In genomic region chr2:27320958-27321543, GRCh38 we compare ENCODE assay signal across 8 cellular contexts. TPM values are rescaled to one million over a fixed set of nuclear protein-coding genes. Genes with fewer than 3 reads are reported as not detected.
A peak's percentile ranks its signal among the peaks of the same experiment; 100 is the strongest.
DNase-seq lines count a peak whose midpoint lies in the region; ATAC-seq and TF ChIP-seq lines count a peak whose summit lies in the region.

No MANE protein-coding gene starts in this region.

- peak; percentile 23 for TF ChIP-seq CTCF in nephron progenitor cell (IDR thresholded peaks at IDR 0.05)

- H3K4me1 Mint-ChIP-seq in activated CD4-positive, alpha-beta T cell treated with anti-CD3 and anti-CD28 coated beads, Interleukin-2, amount 10 ng/mL, durations not matched to agents 7 days and 5 days, result peaks cover 23% of the 10 kb centered on the region
- peaks cover 24% of the 10 kb centered on the region for H3K4me1 Mint-ChIP-seq in nephron progenitor cell

- no peaks in the 10 kb centered on the region for H3K27me3 Mint-ChIP-seq in activated CD4-positive, alpha-beta T cell treated with anti-CD3 and anti-CD28 coated beads, Interleukin-2, amount 10 ng/mL, durations not matched to agents 7 days and 5 days
- peaks cover 3% of the 10 kb centered on the region for H3K27me3 Mint-ChIP-seq in nephron progenitor cell (ENCODE audit: low read depth, poor library complexity)

- no peak for TF ChIP-seq POLR2A in erythroblast (IDR thresholded peaks at IDR 0.05; ENCODE audit: low read length)

- H3K9me3 Mint-ChIP-seq in activated CD4-positive, alpha-beta T cell treated with anti-CD3 and anti-CD28 coated beads, Interleukin-2, amount 10 ng/mL, durations not matched to agents 7 days and 5 days, result no peaks in the 10 kb centered on the region
- no peaks in the 10 kb centered on the region for H3K9me3 Mint-ChIP-seq in nephron progenitor cell

- ATAC-seq in GM18520 (IDR thresholded peaks at IDR 0.05; ENCODE audit: unreplicated experiment) (no peak), HG03442 (IDR thresholded peaks at IDR 0.05; ENCODE audit: unreplicated experiment) (no peak), HG03457 (IDR thresholded peaks at IDR 0.05; ENCODE audit: unreplicated experiment) (no peak)

- peaks cover 4% of the 10 kb centered on the region for H3K36me3 Mint-ChIP-seq in activated CD4-positive, alpha-beta T cell treated with anti-CD3 and anti-CD28 coated beads, Interleukin-2, amount 10 ng/mL, durations not matched to agents 7 days and 5 days (ENCODE audit: low read depth)
- peaks cover 13% of the 10 kb centered on the region for H3K36me3 Mint-ChIP-seq in nephron progenitor cell (ENCODE audit: low read depth)

- CTCF ChIA-PET in activated CD4-positive, alpha-beta T cell treated with anti-CD3 and anti-CD28 coated beads, Interleukin-2, amount 10 ng/mL, durations not matched to agents 7 days and 5 days (lab: Charles Lee), result interaction anchor here (0.5 kb wide), 1 partner anchor 258 kb away, joined by 3 read pairs; no protein-coding TSS in a partner anchor

- no peak for DNase-seq in activated CD4-positive, alpha-beta T cell treated with anti-CD3 and anti-CD28 coated beads, Interleukin-2, amount 10 ng/mL, durations not matched to agents 7 days and 5 days
- no peak for DNase-seq in activated CD4-positive, alpha-beta T cell treated with anti-CD3 and anti-CD28 coated beads, Interleukin-2, amount 50 U/mL, for 4 hours
- DNase-seq in RKO (ENCODE audit: low spot score), result peak; percentile 99
- DNase-seq in erythroblast (lab: John Stamatoyannopoulos, UW), result peak; percentile 54 to 70
- no peak for DNase-seq in nephron progenitor cell

- peak overlapping the region; percentile 89 for H3K4me3 Mint-ChIP-seq in activated CD4-positive, alpha-beta T cell treated with anti-CD3 and anti-CD28 coated beads, Interleukin-2, amount 10 ng/mL, durations not matched to agents 7 days and 5 days
- H3K4me3 Mint-ChIP-seq in nephron progenitor cell, result peak overlapping the region; percentile 100

- POLR2A ChIA-PET in activated CD4-positive, alpha-beta T cell treated with anti-CD3 and anti-CD28 coated beads, Interleukin-2, amount 10 ng/mL, durations not matched to agents 7 days and 5 days (lab: Charles Lee), result no interaction called here

- peak overlapping the region; percentile 61 for H3K27ac Mint-ChIP-seq in activated CD4-positive, alpha-beta T cell treated with anti-CD3 and anti-CD28 coated beads, Interleukin-2, amount 10 ng/mL, durations not matched to agents 7 days and 5 days
- H3K27ac Mint-ChIP-seq in nephron progenitor cell, result no peak overlapping the region

RNA-seq across cellular contexts. Expression of gene MPV17, which starts 1.8 kb away (rescaled TPM):
- total RNA-seq in activated CD4-positive, alpha-beta T cell treated with anti-CD3 and anti-CD28 coated beads, Interleukin-2, amount 10 ng/mL, durations not matched to agents 7 days and 5 days, result 10 to 100 TPM; 80.8 to 83.6 TPM

RNA-seq across cellular contexts. Expression of gene UCN, which starts 12.8 kb away (rescaled TPM):
- total RNA-seq in activated CD4-positive, alpha-beta T cell treated with anti-CD3 and anti-CD28 coated beads, Interleukin-2, amount 10 ng/mL, durations not matched to agents 7 days and 5 days, result 1 to 10 TPM; 2.3 to 2.8 TPM

RNA-seq across cellular contexts. Expression of gene GTF3C2, which starts 35.5 kb away (rescaled TPM):
- 10 to 100 TPM; 54.3 to 59.0 TPM for total RNA-seq in activated CD4-positive, alpha-beta T cell treated with anti-CD3 and anti-CD28 coated beads, Interleukin-2, amount 10 ng/mL, durations not matched to agents 7 days and 5 days

RNA-seq across cellular contexts. Expression of gene TRIM54, which starts 38.8 kb away (rescaled TPM):
- not detected for total RNA-seq in activated CD4-positive, alpha-beta T cell treated with anti-CD3 and anti-CD28 coated beads, Interleukin-2, amount 10 ng/mL, durations not matched to agents 7 days and 5 days

RNA-seq across cellular contexts. Expression of gene DNAJC5G, which starts 45.8 kb away (rescaled TPM):
- total RNA-seq in activated CD4-positive, alpha-beta T cell treated with anti-CD3 and anti-CD28 coated beads, Interleukin-2, amount 10 ng/mL, durations not matched to agents 7 days and 5 days, result not detected

Comparison
In these comparisons a context has a peak if more than half of its experiments do, and no peak if none do; other contexts are left out.
1. DNase-seq: peak in RKO (single experiment) and erythroblast (2 of 2); none in activated CD4-positive, alpha-beta T cell treated with anti-CD3 and anti-CD28 coated beads, Interleukin-2, amount 10 ng/mL, durations not matched to agents 7 days and 5 days (single experiment), activated CD4-positive, alpha-beta T cell treated with anti-CD3 and anti-CD28 coated beads, Interleukin-2, amount 50 U/mL, for 4 hours (0 of 2) and nephron progenitor cell (single experiment).